Comparison of ENCODE assay signal across 14 cellular contexts in genomic region chr3:113291572-113291971, GRCh38.
A peak's percentile ranks its signal among the peaks of the same experiment; 100 is the strongest.
DNase-seq lines count a peak whose midpoint lies in the region; ATAC-seq and TF ChIP-seq lines count a peak whose summit lies in the region.
"Had no signal": no experiment of that assay in that cellular context is flagged by ENCODE, and none has a peak within 500 bp of the region (broad histone marks: within the 10 kb centered on the region; RNA-seq: fewer than 3 reads in every experiment).

No MANE protein-coding gene starts in this region.

- peak overlapping the region; percentile 11 to 21 for H3K27ac ChIP-seq in ovary
- H3K27ac ChIP-seq in left ventricle myocardium inferior (replicated peaks), result no peak overlapping the region
- H3K27ac ChIP-seq: HL-60 had no signal

- H3K27me3 ChIP-seq in ovary (no peaks in the 10 kb centered on the region), left ventricle myocardium inferior (ENCODE audit: low read depth) (no peaks in the 10 kb centered on the region)

- intact Hi-C loops in ovary (cut with DNase I), result no loop called here
- intact Hi-C loops in left ventricle myocardium inferior (cut with micrococcal nuclease), result no loop called here

- TF ChIP-seq CTCF in fibroblast of villous mesenchyme (IDR thresholded peaks at IDR 0.05; ENCODE audit: insufficient read depth, low read depth, low read length) (no peak), ovary (IDR thresholded peaks at IDR 0.05) (no peak), left ventricle myocardium inferior (IDR thresholded peaks at IDR 0.05; ENCODE audit: borderline replicate concordance) (no peak), omental fat pad (IDR thresholded peaks at IDR 0.05) (no peak)

- WGBS in ovary, 3 donors, result 13 to 19% (median 14%) methylated on average over 6 of the region's 6 CpGs

- H3K4me3 ChIP-seq in fibroblast of villous mesenchyme (ENCODE audit: low read depth, low read length) (no peak overlapping the region), ovary (no peak overlapping the region), left ventricle myocardium inferior (no peak overlapping the region)
- H3K4me3 ChIP-seq: HAP-1 had no signal

- TF ChIP-seq POLR2A in ovary (IDR thresholded peaks at IDR 0.05), result no peak

- no peak for TF ChIP-seq EP300 in ovary (IDR thresholded peaks at IDR 0.05)

- ATAC-seq in omental fat pad (ENCODE audit: low FRiP score) (no peak), HG03175 (IDR thresholded peaks at IDR 0.05; ENCODE audit: unreplicated experiment) (no peak)

- H3K4me1 ChIP-seq in ovary (ENCODE audit: insufficient read depth), result peaks cover 7% of the 10 kb centered on the region
- H3K4me1 ChIP-seq in left ventricle myocardium inferior, result no peaks in the 10 kb centered on the region

- no peaks in the 10 kb centered on the region for H3K9me3 ChIP-seq in ovary
- no peaks in the 10 kb centered on the region for H3K9me3 ChIP-seq in left ventricle myocardium inferior (replicated peaks)
- H3K9me3 ChIP-seq: HAP-1 had no signal

- DNase-seq in AG08396 (ENCODE audit: low spot score) (peak; percentile 1), SK-N-DZ (ENCODE audit: low spot score) (peak; percentile 53), fibroblast of villous mesenchyme (ENCODE audit: low read depth) (peak; percentile 33), ovary (no peak), left ventricle myocardium inferior (no peak), omental fat pad (ENCODE audit: low spot score) (no peak), HPDE6-E6E7 (ENCODE audit: extremely low spot score) (no peak)
- DNase-seq: C1 segment of cervical spinal cord, EL, NCI-H187 treated with DMSO at 0.1 percent for 48 hours, NCI-H69 had no signal

- no peaks in the 10 kb centered on the region for H3K36me3 ChIP-seq in ovary
- no peaks in the 10 kb centered on the region for H3K36me3 ChIP-seq in left ventricle myocardium inferior
- H3K36me3 ChIP-seq: HAP-1 had no signal

Comparison
In these comparisons a context has a peak if more than half of its experiments do, and no peak if none do; other contexts are left out.
1. DNase-seq: peak in AG08396 (single experiment), SK-N-DZ (single experiment) and fibroblast of villous mesenchyme (single experiment); none in ovary (0 of 5), left ventricle myocardium inferior (single experiment), omental fat pad (single experiment) and HPDE6-E6E7 (single experiment).